ENCODE assay signal across 8 cellular contexts in genomic region chr2:240149943-240150784, GRCh38.
DNase-seq lines count a peak whose midpoint lies in the region; ATAC-seq and TF ChIP-seq lines count a peak whose summit lies in the region.

No MANE protein-coding gene starts in this region.

- TF ChIP-seq CTCF in GM12875 (IDR thresholded peaks at IDR 0.05; ENCODE audit: borderline replicate concordance, insufficient read depth, low read depth, low read length), result peak; percentile 93

- no peak overlapping the region for H3K4me3 ChIP-seq in GM12875 (ENCODE audit: low read depth, low read length)

- ATAC-seq in GM19324 (IDR thresholded peaks at IDR 0.05; ENCODE audit: low FRiP score, unreplicated experiment), result no peak

- DNase-seq in AG08395 (ENCODE audit: low spot score) (peak; percentile 75), NOMO-1 (lab: John Stamatoyannopoulos, UW; ENCODE audit: unreplicated experiment in 2 of 2) (peak; percentile 8 to 12), amniotic epithelial cell (ENCODE audit: low read depth) (peak; percentile 18), inferior parietal cortex (ENCODE audit: extremely low spot score) (peak; percentile 59), NCI-H2029 treated with DMSO at 0.1 percent for 48 hours (lab: John Stamatoyannopoulos, UW) (no peak)
- peak; percentile 14 to 29 for DNase-seq in stimulated activated CD4-positive, alpha-beta T cell treated with anti-CD3 and anti-CD28 coated beads, Interleukin-4, amount 100 ng/mL, for 4 hours
